9 cellular contexts compared by ENCODE assay signal in genomic region chr16:28029387-28030002, GRCh38. TPM values are rescaled to one million over a fixed set of nuclear protein-coding genes. Genes with fewer than 3 reads are reported as not detected.
"Had no signal": no experiment of that assay in that cellular context is flagged by ENCODE, and none has a peak within 500 bp of the region (broad histone marks: within the 10 kb centered on the region; RNA-seq: fewer than 3 reads in every experiment).

No MANE protein-coding gene starts in this region.

- H2AFZ ChIP-seq: GM23248 had no signal

- H3K9ac ChIP-seq: GM23248 had no signal

- H3K27ac ChIP-seq: GM23248 had no signal

- FAIRE-seq: HTR-8/SVneo had no signal

- H3K4me3 ChIP-seq: GM23248 had no signal

- DNase-seq: GM23248, GOT3, H7, HCEC 1CT, HFFc6, KG1 had no signal

RNA-seq across cellular contexts. Expression of gene GSG1L, which starts 34.0 kb away (rescaled TPM):
- total RNA-seq: GM23248, H7, HFFc6, HT-29 had no signal
- polyA plus RNA-seq: GM23248, IgD-negative memory B cell had no signal
